ENCODE assay signal across 8 cellular contexts in genomic region chr11:67400251-67400941, GRCh38. TPM values are rescaled to one million over a fixed set of nuclear protein-coding genes. Genes with fewer than 3 reads are reported as not detected.
A peak's percentile ranks its signal among the peaks of the same experiment; 100 is the strongest.
DNase-seq lines count a peak whose midpoint lies in the region; ATAC-seq and TF ChIP-seq lines count a peak whose summit lies in the region.

No MANE protein-coding gene starts in this region.

- no peak overlapping the region for H2BK5ac ChIP-seq in trophoblast cell (ENCODE audit: low read depth, low read length, poor library complexity)

- peak overlapping the region; percentile 87 for H4K12ac ChIP-seq in trophoblast cell (ENCODE audit: low read depth, low read length)

- no CpG with 5 or more reads among the region's 23 CpGs for WGBS in trophoblast cell (ENCODE audit: extremely low coverage, insufficient coverage, insufficient read length)

- H3K27me3 Mint-ChIP-seq in T-helper 17 cell, result no peaks in the 10 kb centered on the region

- H3K18ac ChIP-seq in trophoblast cell (ENCODE audit: low read length), result no peak overlapping the region

- no peak overlapping the region for H4K8ac ChIP-seq in trophoblast cell (ENCODE audit: low read depth, low read length)

- H3K4me3 ChIP-seq in fibroblast of lung (replicated peaks in 1 of 4; ENCODE audit: control extremely low read depth in 1 of 4, insufficient read depth in 1 of 4, low read depth in 3 of 4, low read length in 4 of 4) (peak overlapping the region; percentile 80 to 99 (median 92)), trophoblast cell (ENCODE audit: low read depth, low read length) (peak overlapping the region; percentile 91)

- peak overlapping the region; percentile 89 for H3K27ac Mint-ChIP-seq in T-helper 17 cell

- H3K4me1 Mint-ChIP-seq in T-helper 17 cell, result peaks cover 33% of the 10 kb centered on the region

- no peaks in the 10 kb centered on the region for H3K27me3 ChIP-seq in fibroblast of lung (ENCODE audit: control insufficient read depth, insufficient read depth, low read length)
- H3K27me3 ChIP-seq in trophoblast cell (ENCODE audit: insufficient read depth, low read length), result no peaks in the 10 kb centered on the region

- peak overlapping the region; percentile 88 for H3K4me3 Mint-ChIP-seq in T-helper 17 cell

- H3K36me3 Mint-ChIP-seq in T-helper 17 cell (ENCODE audit: low read depth), result peaks cover 6% of the 10 kb centered on the region

- H3K23ac ChIP-seq in trophoblast cell (ENCODE audit: low read length), result no peak overlapping the region

- peak overlapping the region; percentile 93 for H3K14ac ChIP-seq in trophoblast cell (ENCODE audit: low read length)

- H3K27ac ChIP-seq in fibroblast of lung (ENCODE audit: insufficient read depth, low read length) (peak overlapping the region; percentile 89), trophoblast cell (ENCODE audit: low read depth, low read length) (no peak overlapping the region)

- peaks cover 10% of the 10 kb centered on the region for H3K79me1 ChIP-seq in trophoblast cell (ENCODE audit: low read length)

- H3K4me2 ChIP-seq in fibroblast of lung (ENCODE audit: extremely low read depth, insufficient read depth, low read length), result peak overlapping the region; percentile 94
- H3K4me2 ChIP-seq in trophoblast cell (ENCODE audit: low read length), result peak overlapping the region; percentile 79

- DNase-seq in ELF-1 (ENCODE audit: low read depth, low spot score), result peak; percentile 58
- DNase-seq in T-helper 17 cell, result no peak
- no peak for DNase-seq in fibroblast of lung (ENCODE audit: low read depth in 2 of 2)
- DNase-seq in trophoblast cell, result no peak
- DNase-seq in NCI-H146 (lab: John Stamatoyannopoulos, UW), result no peak
- DNase-seq in hippocampal formation (lab: John Stamatoyannopoulos, UW), result no peak

- peaks cover 24% of the 10 kb centered on the region for H3K79me2 ChIP-seq in fibroblast of lung (ENCODE audit: control insufficient read depth, insufficient read depth, low read length)
- H3K79me2 ChIP-seq in trophoblast cell (ENCODE audit: control insufficient read depth, insufficient read depth, low read length, poor library complexity), result peaks cover 13% of the 10 kb centered on the region

- peak overlapping the region; percentile 86 for H3K9ac ChIP-seq in fibroblast of lung (ENCODE audit: insufficient read depth, low read length)
- H3K9ac ChIP-seq in trophoblast cell (ENCODE audit: low read length), result peak overlapping the region; percentile 98

- H3K4ac ChIP-seq in trophoblast cell (ENCODE audit: low read depth, low read length), result peak overlapping the region; percentile 99

- no peak overlapping the region for H2BK12ac ChIP-seq in trophoblast cell (ENCODE audit: low read length)

- H3K36me3 ChIP-seq in fibroblast of lung (ENCODE audit: control insufficient read depth, insufficient read depth, low read length) (peaks cover 20% of the 10 kb centered on the region), trophoblast cell (ENCODE audit: control insufficient read depth in 1 of 2, insufficient read depth in 2 of 2, low read length in 2 of 2) (peaks cover 40 to 49% of the 10 kb centered on the region in 2 experiments)

- no peaks in the 10 kb centered on the region for H3K9me3 ChIP-seq in T-helper 17 cell (ENCODE audit: control insufficient read depth, low read length, poor library complexity, severe bottlenecking)
- H3K9me3 ChIP-seq in fibroblast of lung (ENCODE audit: control insufficient read depth, insufficient read depth, low read depth, low read length), result no peaks in the 10 kb centered on the region
- no peaks in the 10 kb centered on the region for H3K9me3 ChIP-seq in trophoblast cell (ENCODE audit: insufficient read depth, low read depth, low read length)

- H3K4me1 ChIP-seq in fibroblast of lung (ENCODE audit: control insufficient read depth, extremely low read depth, insufficient read depth, low read length) (peaks cover 6% of the 10 kb centered on the region), trophoblast cell (ENCODE audit: control insufficient read depth in 1 of 2, insufficient read depth in 2 of 2, low read length in 2 of 2) (peaks cover 12 to 18% of the 10 kb centered on the region in 2 experiments)

- no peak overlapping the region for H2AFZ ChIP-seq in fibroblast of lung (ENCODE audit: low read length)
- no peak overlapping the region for H2AFZ ChIP-seq in trophoblast cell (ENCODE audit: insufficient read depth, low read length, poor library complexity)

- H2BK120ac ChIP-seq in trophoblast cell (ENCODE audit: insufficient read depth, low read length, poor library complexity), result no peak overlapping the region

- no peak for ATAC-seq in T-helper 17 cell
- ATAC-seq in HG03175 (IDR thresholded peaks at IDR 0.05; ENCODE audit: unreplicated experiment), result no peak
- ATAC-seq in HG03439 (IDR thresholded peaks at IDR 0.05; ENCODE audit: unreplicated experiment), result no peak

- no peak for TF ChIP-seq CTCF in fibroblast of lung (conservative IDR thresholded peaks at IDR 0.05 in 1 of 2, IDR thresholded peaks at IDR 0.05 in 1 of 2; ENCODE audit: low read depth in 1 of 2, low read length in 2 of 2)

- H2AK5ac ChIP-seq in trophoblast cell (ENCODE audit: low read length), result peak overlapping the region; percentile 44

- peak overlapping the region; percentile 97 for H4K91ac ChIP-seq in trophoblast cell (ENCODE audit: low read depth, low read length)

- no peaks in the 10 kb centered on the region for H4K20me1 ChIP-seq in fibroblast of lung (ENCODE audit: control insufficient read depth, extremely low read depth, insufficient read depth, low read length)

RNA-seq across cellular contexts. Expression of gene PPP1CA, which starts 1.3 kb away (rescaled TPM):
- total RNA-seq in T-helper 17 cell, result 100 to 1,000 TPM; 133 to 146 TPM
- total RNA-seq in fibroblast of lung, result 90.7 and 104 TPM in 2 replicates
- polyA plus RNA-seq in fibroblast of lung, result 135 and 218 TPM in 2 replicates
- polyA plus RNA-seq in fibroblast of lung (2012), result 147 and 213 TPM in 2 replicates
- 287 and 410 TPM in 2 replicates for polyA minus RNA-seq in fibroblast of lung (ENCODE audit: low replicate concordance)
- 208 and 213 TPM in 2 replicates for polyA plus RNA-seq in trophoblast cell (2013)

RNA-seq across cellular contexts. Expression of gene TBC1D10C, which starts 3.5 kb away (rescaled TPM):
- total RNA-seq in T-helper 17 cell (100 to 1,000 TPM; 251 to 262 TPM), fibroblast of lung (not detected in 2 replicates)
- 0.05 TPM in 1 of 2 replicates, not detected in the other for polyA plus RNA-seq in fibroblast of lung
- polyA plus RNA-seq in fibroblast of lung (2012), result 0.10 TPM in 1 of 2 replicates, not detected in the other
- not detected in 2 replicates for polyA minus RNA-seq in fibroblast of lung (ENCODE audit: low replicate concordance)
- polyA plus RNA-seq in trophoblast cell (2013), result 0.04 and 0.15 TPM in 2 replicates

RNA-seq across cellular contexts. Expression of gene RAD9A, which starts 8.6 kb away (rescaled TPM):
- total RNA-seq in T-helper 17 cell (10 to 100 TPM; 21.5 to 40.5 TPM), fibroblast of lung (3.8 and 6.4 TPM in 2 replicates)
- polyA plus RNA-seq in fibroblast of lung, result 3.5 and 5.9 TPM in 2 replicates
- 5.5 and 9.3 TPM in 2 replicates for polyA plus RNA-seq in fibroblast of lung (2012)
- polyA minus RNA-seq in fibroblast of lung (ENCODE audit: low replicate concordance), result 5.2 and 6.4 TPM in 2 replicates
- 13.2 and 14.2 TPM in 2 replicates for polyA plus RNA-seq in trophoblast cell (2013)

RNA-seq across cellular contexts. Expression of gene CARNS1, which starts 15.1 kb away (rescaled TPM):
- total RNA-seq in T-helper 17 cell, result 1 to 10 TPM; 4.5 to 7.5 TPM
- under 0.01 and 0.17 TPM in 2 replicates for total RNA-seq in fibroblast of lung
- 0.02 and 0.05 TPM in 2 replicates for polyA plus RNA-seq in fibroblast of lung
- polyA plus RNA-seq in fibroblast of lung (2012), result 0.06 and 0.10 TPM in 2 replicates
- polyA minus RNA-seq in fibroblast of lung (ENCODE audit: low replicate concordance), result not detected in 2 replicates
- polyA plus RNA-seq in trophoblast cell (2013), result 0.03 TPM in 2 replicates

RNA-seq across cellular contexts. Expression of gene CLCF1, which starts 27.0 kb away (rescaled TPM):
- total RNA-seq in T-helper 17 cell, result 1 to 10 TPM; 7.3 to 7.5 TPM
- total RNA-seq in fibroblast of lung, result 2.3 and 3.6 TPM in 2 replicates
- 6.0 and 6.5 TPM in 2 replicates for polyA plus RNA-seq in fibroblast of lung
- polyA plus RNA-seq in fibroblast of lung (2012), result 5.9 and 6.7 TPM in 2 replicates
- 10.7 and 14.4 TPM in 2 replicates for polyA minus RNA-seq in fibroblast of lung (ENCODE audit: low replicate concordance)
- 3.1 TPM in 2 replicates for polyA plus RNA-seq in trophoblast cell (2013)

Comparison
In these comparisons a context has a peak if more than half of its experiments do, and no peak if none do; other contexts are left out.
1. RNA of gene TBC1D10C, which starts 3.5 kb away (total RNA-seq): 251 to 262 TPM in T-helper 17 cell; not detected in fibroblast of lung; every median in the first group is over 100 times any median in the second.